ENCODE assay signal across 17 cellular contexts in genomic region chr12:67697981-67698380, GRCh38. TPM values are rescaled to one million over a fixed set of nuclear protein-coding genes. Genes with fewer than 3 reads are reported as not detected.
A peak's percentile ranks its signal among the peaks of the same experiment; 100 is the strongest.
DNase-seq lines count a peak whose midpoint lies in the region; ATAC-seq and TF ChIP-seq lines count a peak whose summit lies in the region.
"Had no signal": no experiment of that assay in that cellular context is flagged by ENCODE, and none has a peak within 500 bp of the region (broad histone marks: within the 10 kb centered on the region; RNA-seq: fewer than 3 reads in every experiment).

No MANE protein-coding gene starts in this region.

- H3K36me3 ChIP-seq in breast epithelium (no peaks in the 10 kb centered on the region), fibroblast of lung (ENCODE audit: control insufficient read depth, insufficient read depth, low read length) (no peaks in the 10 kb centered on the region), thoracic aorta (no peaks in the 10 kb centered on the region)
- H3K36me3 ChIP-seq: BE2C, gastrocnemius medialis had no signal

- peak overlapping the region; percentile 73 for H3K4me2 ChIP-seq in fibroblast of lung (ENCODE audit: extremely low read depth, insufficient read depth, low read length)

- H3K36me3 Mint-ChIP-seq in MCF 10A (ENCODE audit: insufficient read depth, unreplicated experiment) = no peaks in the 10 kb centered on the region

- H2AFZ ChIP-seq in fibroblast of lung (ENCODE audit: low read length) = no peak overlapping the region

- ATAC-seq in thoracic aorta (ENCODE audit: insufficient number of reproducible peaks, low FRiP score, low read depth) = no peak
- no peak for ATAC-seq in GM21528 (IDR thresholded peaks at IDR 0.05; ENCODE audit: low FRiP score, unreplicated experiment)
- ATAC-seq: gastrocnemius medialis, Panc1 had no signal

- no peaks in the 10 kb centered on the region for H4K20me1 ChIP-seq in fibroblast of lung (ENCODE audit: control insufficient read depth, extremely low read depth, insufficient read depth, low read length)

- no peak overlapping the region for H3K27ac Mint-ChIP-seq in MCF 10A (ENCODE audit: low read depth, unreplicated experiment)

- no peak for TF ChIP-seq CTCF in MCF 10A (IDR thresholded peaks at IDR 0.05; ENCODE audit: unreplicated experiment)
- no peak for TF ChIP-seq CTCF in breast epithelium (IDR thresholded peaks at IDR 0.05)
- no peak for TF ChIP-seq CTCF in fibroblast of lung (conservative IDR thresholded peaks at IDR 0.05 in 1 of 2, IDR thresholded peaks at IDR 0.05 in 1 of 2; ENCODE audit: low read depth in 1 of 2, low read length in 2 of 2)
- no peak for TF ChIP-seq CTCF in thoracic aorta (IDR thresholded peaks at IDR 0.05)

- no peaks in the 10 kb centered on the region for H3K9me3 Mint-ChIP-seq in MCF 10A (ENCODE audit: unreplicated experiment)

- intact Hi-C loops in MCF 10A (cut with micrococcal nuclease) (no loop called here), breast epithelium (cut with DNase I; ENCODE audit: low total_unique reads) (loop anchor here (10.0 kb wide), 1 partner anchor 1217 kb away; no protein-coding TSS in a partner anchor)

- in situ Hi-C loops in SK-MEL-5 (cut with HindIII; ENCODE audit: low pct_unique_long_range_greater_than_20kb, low sequenced_read_pairs) = no loop called here

- peak overlapping the region; percentile 66 for H3K4me3 Mint-ChIP-seq in MCF 10A (ENCODE audit: unreplicated experiment)

- no peaks in the 10 kb centered on the region for H3K9me3 ChIP-seq in breast epithelium
- H3K9me3 ChIP-seq in fibroblast of lung (ENCODE audit: control insufficient read depth, insufficient read depth, low read depth, low read length) = no peaks in the 10 kb centered on the region
- H3K9me3 ChIP-seq in thoracic aorta = no peaks in the 10 kb centered on the region
- H3K9me3 ChIP-seq: BE2C, gastrocnemius medialis had no signal

- H3K4me3 ChIP-seq in breast epithelium = no peak overlapping the region
- no peak overlapping the region for H3K4me3 ChIP-seq in fibroblast of lung (replicated peaks in 1 of 4; ENCODE audit: control extremely low read depth in 1 of 4, insufficient read depth in 1 of 4, low read depth in 3 of 4, low read length in 4 of 4)
- H3K4me3 ChIP-seq in thoracic aorta = peak overlapping the region; percentile 74

- DNase-seq in MCF 10A (ENCODE audit: unreplicated experiment) (no peak), breast epithelium (ENCODE audit: low spot score in 2 of 2) (no peak), SK-MEL-5 (ENCODE audit: low read depth, low spot score) (peak; percentile 22), fibroblast of lung (ENCODE audit: low read depth in 2 of 2) (peak in 1 of 2 donors; percentile 72), thoracic aorta (ENCODE audit: low spot score) (no peak), NCI-H2029 treated with DMSO at 0.1 percent for 48 hours (lab: John Stamatoyannopoulos, UW) (no peak), NCI-H1092 treated with DMSO at 0.1 percent for 48 hours (lab: John Stamatoyannopoulos, UW) (no peak)
- DNase-seq: activated CD8-positive, alpha-beta memory T cell treated with anti-CD3 and anti-CD28 coated beads for 24 hours; anterior cingulate cortex; BE2C; gastrocnemius medialis; GOT3; NCI-H1048; retina; stimulated activated naive B cell treated with anti-CD40 and anti-IgM and Interleukin-4, amounts not matched to agents 10 μg/mL and 1 μg/mL and 100 μg/mL, for 72 hours had no signal

- CTCF ChIA-PET in MCF 10A (lab: Yijun Ruan, JAX) = no interaction called here

- H3K27me3 Mint-ChIP-seq in MCF 10A (ENCODE audit: insufficient read depth, unreplicated experiment) = no peaks in the 10 kb centered on the region

- no TSS peak for BruUV-seq in MCF 10A (replicated peaks; lab: Mats Ljungman, UMichigan)

- no peaks in the 10 kb centered on the region for H3K79me2 ChIP-seq in fibroblast of lung (ENCODE audit: control insufficient read depth, insufficient read depth, low read length)

- H3K9ac ChIP-seq in fibroblast of lung (ENCODE audit: insufficient read depth, low read length) = no peak overlapping the region

- POLR2A ChIA-PET in MCF 10A (lab: Yijun Ruan, JAX) = no interaction called here

- H3K27me3 ChIP-seq in breast epithelium (no peaks in the 10 kb centered on the region), fibroblast of lung (ENCODE audit: control insufficient read depth, insufficient read depth, low read length) (no peaks in the 10 kb centered on the region), thoracic aorta (replicated peaks; ENCODE audit: insufficient read depth) (no peaks in the 10 kb centered on the region)
- H3K27me3 ChIP-seq: BE2C, gastrocnemius medialis had no signal

- H3K27ac ChIP-seq in breast epithelium = no peak overlapping the region
- H3K27ac ChIP-seq in fibroblast of lung (ENCODE audit: insufficient read depth, low read length) = no peak overlapping the region
- H3K27ac ChIP-seq in thoracic aorta = no peak overlapping the region
- H3K27ac ChIP-seq: gastrocnemius medialis had no signal

- TF ChIP-seq POLR2A in breast epithelium (IDR thresholded peaks at IDR 0.05) = no peak

- H3K4me1 ChIP-seq in breast epithelium (no peaks in the 10 kb centered on the region), fibroblast of lung (ENCODE audit: control insufficient read depth, extremely low read depth, insufficient read depth, low read length) (peaks cover 2% of the 10 kb centered on the region), thoracic aorta (ENCODE audit: control insufficient read depth in 1 of 2, low read depth in 2 of 2) (peaks cover 6 to 19% of the 10 kb centered on the region in 2 donors)
- H3K4me1 ChIP-seq: BE2C, gastrocnemius medialis had no signal

- peaks cover 19% of the 10 kb centered on the region for H3K4me1 Mint-ChIP-seq in MCF 10A (ENCODE audit: insufficient read depth, unreplicated experiment)

RNA-seq across cellular contexts. Expression of gene DYRK2, which starts 49.4 kb away (rescaled TPM):
- total RNA-seq in MCF 10A (2022) = 24.6 and 33.3 TPM in 2 replicates
- total RNA-seq in breast epithelium = 10 to 100 TPM; 12.4 to 19.2 (median 17.7) TPM
- 27.3 and 28.8 TPM in 2 replicates for total RNA-seq in SK-MEL-5 (2014; rRNA removed; shearing (Covaris generic))
- 27.7 and 35.4 TPM in 2 replicates for polyA plus RNA-seq in SK-MEL-5 (2015; cell fraction: cytosol; rRNA removed)
- 49.6 and 52.3 TPM in 2 replicates for polyA plus RNA-seq in SK-MEL-5 (2015; cell fraction: nucleus; rRNA removed)
- total RNA-seq in fibroblast of lung = 19.0 and 22.5 TPM in 2 replicates
- polyA plus RNA-seq in fibroblast of lung = 18.3 and 18.7 TPM in 2 replicates
- polyA plus RNA-seq in fibroblast of lung (2012) = 16.4 and 18.0 TPM in 2 replicates
- polyA minus RNA-seq in fibroblast of lung (ENCODE audit: low replicate concordance) = 15.6 and 31.8 TPM in 2 replicates
- 10 to 100 TPM; 22.5 to 35.3 TPM for total RNA-seq in thoracic aorta
